8 cellular contexts compared by ENCODE assay signal in genomic region chrX:47650164-47651042, GRCh38. TPM values are rescaled to one million over a fixed set of nuclear protein-coding genes. Genes with fewer than 3 reads are reported as not detected.
DNase-seq lines count a peak whose midpoint lies in the region; ATAC-seq, FAIRE-seq and TF ChIP-seq lines count a peak whose summit lies in the region.

Gene ELK1 (minus strand): TSS chrX:47650563. CDS start chrX:47641441, 9,122 bp downstream.

- WGBS in A549 (ENCODE audit: missing lambda C conversion rate): under 1% methylated on average over 19 of the region's 65 CpGs

- H3K9ac ChIP-seq in skeletal muscle tissue (ENCODE audit: low read depth in 1 of 3, low read length in 3 of 3): peak within 1 kb of the TSS; percentile 81 to 83 (median 81)

- peak within 1 kb of the TSS; percentile 90 for H3K4me2 ChIP-seq in A549

- TF ChIP-seq RAD21 in A549 (conservative IDR thresholded peaks at IDR 0.05 in 1 of 2, IDR thresholded peaks at IDR 0.05 in 1 of 2): no peak

- peak; percentile 97 to 99 for ATAC-seq in A549
- peak; percentile 89 for ATAC-seq in GM18867 (IDR thresholded peaks at IDR 0.05; ENCODE audit: unreplicated experiment)
- ATAC-seq in HG03103 (IDR thresholded peaks at IDR 0.05; ENCODE audit: low read depth, unreplicated experiment): peak; percentile 92

- DNase-seq in A549 (ENCODE audit: low read depth in 1 of 2, low spot score in 1 of 2) (peak; percentile 94 to 99), NCI-H2171 treated with DMSO at 0.1 percent for 48 hours (lab: John Stamatoyannopoulos, UW) (peak; percentile 93), breast epithelium (ENCODE audit: low spot score in 2 of 2) (peak; percentile 92 to 97)

- H3K36me3 ChIP-seq in breast epithelium (no peaks in the 10 kb centered on the region), skeletal muscle tissue (ENCODE audit: control insufficient read depth in 3 of 3, insufficient read depth in 3 of 3, low read length in 3 of 3) (peaks cover 0 to 14% (median 8%) of the 10 kb centered on the region in 3 donors)

- H3K27ac ChIP-seq in A549 (peak within 1 kb of the TSS; percentile 95 to 96), VCaP (peak within 1 kb of the TSS; percentile 69), breast epithelium (peak within 1 kb of the TSS; percentile 86 to 93), skeletal muscle tissue (ENCODE audit: low read depth, low read length) (peak within 1 kb of the TSS; percentile 90)

- H3K4me3 ChIP-seq in A549 (peak within 1 kb of the TSS; percentile 96), breast epithelium (peak within 1 kb of the TSS; percentile 65 to 81 (median 68)), iPS-18c (ENCODE audit: insufficient read depth, low read depth, low read length) (peak within 1 kb of the TSS; percentile 63), skeletal muscle tissue (ENCODE audit: low read length in 3 of 3) (peak within 1 kb of the TSS; percentile 78 to 87 (median 82))

- intact Hi-C loops in breast epithelium (cut with DNase I; ENCODE audit: low total_unique reads): no loop called here

- H3K27me3 ChIP-seq in breast epithelium (peaks cover 0 to 23% of the 10 kb centered on the region in 2 donors), skeletal muscle tissue (ENCODE audit: control insufficient read depth in 3 of 3, insufficient read depth in 3 of 3, low read length in 3 of 3) (no peaks in the 10 kb centered on the region)

- peak; percentile 99 for FAIRE-seq in A549 (lab: Jason Lieb, UNC)

- POLR2A ChIA-PET in A549 (lab: Yijun Ruan, JAX): interaction anchor here (0.9 to 1.3 kb wide), 3 partner anchors 186 to 882 kb away, joined by 3 to 5 read pairs (median 3); partner anchors contain the start of gene ZNF81

- CTCF ChIA-PET in A549 (lab: Yijun Ruan, JAX): interaction anchor here (1.0 kb wide), 1 partner anchor 153 kb away, joined by 3 read pairs; no protein-coding TSS in a partner anchor

- no peaks in the 10 kb centered on the region for H3K9me3 ChIP-seq in A549
- no peaks in the 10 kb centered on the region for H3K9me3 ChIP-seq in breast epithelium
- H3K9me3 ChIP-seq in iPS-18c (ENCODE audit: control insufficient read depth, insufficient read depth, low read length): peaks cover 5% of the 10 kb centered on the region
- H3K9me3 ChIP-seq in skeletal muscle tissue (ENCODE audit: control insufficient read depth in 3 of 3, low read length in 3 of 3): no peaks in the 10 kb centered on the region

- H3K4me1 ChIP-seq in A549 (peaks cover 18% of the 10 kb centered on the region), breast epithelium (no peaks in the 10 kb centered on the region), skeletal muscle tissue (ENCODE audit: control insufficient read depth in 3 of 3, insufficient read depth in 3 of 3, low read length in 3 of 3) (peaks cover 16 to 26% (median 18%) of the 10 kb centered on the region in 3 donors)

- TF ChIP-seq POLR2A in A549 (IDR thresholded peaks at IDR 0.05; ENCODE audit: low read length): peak; percentile 32
- peak; percentile 35 for TF ChIP-seq POLR2A in breast epithelium (IDR thresholded peaks at IDR 0.05)

- no peak for TF ChIP-seq CTCF in A549 (IDR thresholded peaks at IDR 0.05)
- TF ChIP-seq CTCF in VCaP (conservative IDR thresholded peaks at IDR 0.05): no peak
- TF ChIP-seq CTCF in breast epithelium (IDR thresholded peaks at IDR 0.05): no peak

- TF ChIP-seq EP300 in A549 (IDR thresholded peaks at IDR 0.05): no peak

TF ChIP-seq in A549, 52 proteins besides CTCF, POLR2A, EP300 and RAD21:
- TF ChIP-seq MAX (IDR thresholded peaks at IDR 0.05) (peak; percentile 36; the same call in 1 of the 2 replicates), PHF8 (IDR thresholded peaks at IDR 0.05; ENCODE audit: borderline replicate concordance, low read depth) (peak; percentile 54), EHF (CRISPR knock-in tag; IDR thresholded peaks at IDR 0.05) (no peak), PBX3 (IDR thresholded peaks at IDR 0.05) (peak; percentile 46; the same call in 1 of the 2 replicates), BCL3 (IDR thresholded peaks at IDR 0.05) (0 out of 3 replicates have a peak, but pooled peaks have one; percentile 12), FOSB (CRISPR knock-in tag; IDR thresholded peaks at IDR 0.05) (no peak), JUN (IDR thresholded peaks at IDR 0.05) (peak in 1 of 2 experiments; percentile 62; a peak in 2 of 5 replicates), MYC (IDR thresholded peaks at IDR 0.05; ENCODE audit: borderline replicate concordance, low read length) (peak; percentile 24; the same call in 1 of the 2 replicates), RFX5 (IDR thresholded peaks at IDR 0.05) (peak; percentile 33; the same call in 1 of the 2 replicates), USF2 (IDR thresholded peaks at IDR 0.05) (peak; percentile 84), SREBF2 (IDR thresholded peaks at IDR 0.05) (no peak), JUNB (IDR thresholded peaks at IDR 0.05) (no peak)
TF ChIP-seq in A549: peak in this region for 8.

RNA-seq across cellular contexts. Expression of gene ELK1, which starts in this region (rescaled TPM):
- 14.6 and 15.3 TPM in 2 replicates for polyA plus RNA-seq in A549 (2011; rRNA removed)
- 15.7 and 24.1 TPM in 2 replicates for polyA plus RNA-seq in A549 (2012; cell fraction: cytosol; rRNA removed)
- polyA plus RNA-seq in A549 (2012; cell fraction: nucleus; rRNA removed): 15.3 TPM in 2 replicates
- polyA plus RNA-seq in A549 (2017; fragmentation: RNase III; extraction: RNeasy Plus Mini Kit Qiagen cat#74134 plus additional on column Dnase treatment): 20.6 to 23.5 TPM (median 21.9 TPM) in 3 replicates
- 14.1 and 20.1 TPM in 2 replicates for polyA minus RNA-seq in A549 (2011; rRNA and poly(A)+ RNA removed)
- 10 to 100 TPM; 18.0 to 22.0 (median 21.0) TPM for total RNA-seq in breast epithelium
- 7.3 TPM for total RNA-seq in skeletal muscle tissue

Comparison
In these comparisons a context has a peak if more than half of its experiments do, and no peak if none do; other contexts are left out.
1. Peak in every context shown above with its lines: DNase-seq, ATAC-seq, H3K4me3 ChIP-seq and H3K27ac ChIP-seq.